Comparison of ENCODE assay signal across 8 cellular contexts in the genomic region with DNA sequence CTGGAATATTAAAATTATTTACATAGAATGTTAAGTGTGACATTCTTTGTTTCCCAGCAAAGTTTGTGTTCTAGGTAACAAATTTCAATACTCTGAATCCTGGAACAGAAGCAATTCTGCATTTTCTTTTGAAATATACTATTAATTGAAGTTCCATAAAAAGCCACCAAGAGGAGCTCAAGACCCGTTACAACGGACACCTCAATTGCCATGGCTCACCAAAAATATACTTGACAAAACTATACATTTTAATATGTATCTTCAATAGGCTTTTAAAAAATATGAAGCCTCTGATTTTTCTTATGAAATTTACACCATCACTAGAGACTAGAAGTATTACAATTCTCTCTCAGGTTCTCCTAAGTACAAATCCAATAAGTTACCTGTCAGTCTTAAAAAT.
DNase-seq lines count a peak whose midpoint lies in the region; ATAC-seq and TF ChIP-seq lines count a peak whose summit lies in the region.

No MANE protein-coding gene starts in this region.

- H3K4me3 Mint-ChIP-seq in nephron progenitor cell: no peak overlapping the region

- no peaks in the 10 kb centered on the region for H4K20me1 ChIP-seq in MM.1S (ENCODE audit: insufficient read depth, low read length)

- H3K27ac Mint-ChIP-seq in nephron progenitor cell: no peak overlapping the region

- H3K9me3 Mint-ChIP-seq in nephron progenitor cell: no peaks in the 10 kb centered on the region

- H3K79me2 ChIP-seq in MM.1S (ENCODE audit: low read length): no peaks in the 10 kb centered on the region

- TF ChIP-seq POLR2A in ovary (IDR thresholded peaks at IDR 0.05): no peak

- H3K9me2 ChIP-seq in MM.1S (replicated peaks; ENCODE audit: insufficient read depth, low read length): no peaks in the 10 kb centered on the region

- H3K27ac ChIP-seq in MM.1S (ENCODE audit: low read length) (no peak overlapping the region), brain microvascular endothelial cell (no peak overlapping the region), ovary (no peak overlapping the region)

- TF ChIP-seq EP300 in ovary (IDR thresholded peaks at IDR 0.05): no peak

- WGBS in ovary, 3 donors: 5 to 14% (median 13%) methylated on average over 2 of the region's 2 CpGs

- H2AFZ ChIP-seq in MM.1S (ENCODE audit: low read length): no peak overlapping the region

- no peaks in the 10 kb centered on the region for H3K36me3 ChIP-seq in MM.1S (replicated peaks; ENCODE audit: insufficient read depth, low read length)
- no peaks in the 10 kb centered on the region for H3K36me3 ChIP-seq in brain microvascular endothelial cell (replicated peaks)
- H3K36me3 ChIP-seq in ovary: no peaks in the 10 kb centered on the region

- intact Hi-C loops in ovary (cut with DNase I): no loop called here

- H3K4me3 ChIP-seq in MM.1S (ENCODE audit: low read length) (no peak overlapping the region), brain microvascular endothelial cell (ENCODE audit: low read depth, low read length) (no peak overlapping the region), ovary (no peak overlapping the region)

- peaks cover 9% of the 10 kb centered on the region for H3K36me3 Mint-ChIP-seq in nephron progenitor cell (ENCODE audit: low read depth)

- H3K27me3 Mint-ChIP-seq in nephron progenitor cell (ENCODE audit: low read depth, poor library complexity): peaks cover 3% of the 10 kb centered on the region

- no peak overlapping the region for H3K9ac ChIP-seq in MM.1S (ENCODE audit: low read length)

- no peaks in the 10 kb centered on the region for H3K27me3 ChIP-seq in MM.1S (replicated peaks; ENCODE audit: insufficient read depth, low read length)
- H3K27me3 ChIP-seq in brain microvascular endothelial cell (replicated peaks): no peaks in the 10 kb centered on the region
- H3K27me3 ChIP-seq in ovary: no peaks in the 10 kb centered on the region

- peaks cover 13% of the 10 kb centered on the region for H3F3A ChIP-seq in MM.1S (ENCODE audit: insufficient read depth, low read length)

- ATAC-seq in HG03378 (IDR thresholded peaks at IDR 0.05; ENCODE audit: unreplicated experiment): no peak

- no peak overlapping the region for H3K4me2 ChIP-seq in MM.1S (ENCODE audit: low read depth, low read length)

- DNase-seq in ELR (ENCODE audit: low read depth) (peak; percentile 50), MM.1S (peak; percentile 31), brain microvascular endothelial cell (no peak), nephron progenitor cell (no peak), ovary (no peak), HK-2 (ENCODE audit: unreplicated experiment) (no peak), cortex of kidney (lab: John Stamatoyannopoulos, UW) (no peak)

- TF ChIP-seq CTCF in MM.1S (IDR thresholded peaks at IDR 0.05; ENCODE audit: low read length) (peak; percentile 48), brain microvascular endothelial cell (IDR thresholded peaks at IDR 0.05; ENCODE audit: low read depth, low read length, missing control alignments) (peak; percentile 49), nephron progenitor cell (IDR thresholded peaks at IDR 0.05) (peak; percentile 8), ovary (IDR thresholded peaks at IDR 0.05) (peak in 1 of 3 donors; percentile 27)

- peaks cover 53% of the 10 kb centered on the region for H3K4me1 ChIP-seq in MM.1S (ENCODE audit: low read length)
- H3K4me1 ChIP-seq in ovary (ENCODE audit: insufficient read depth): no peaks in the 10 kb centered on the region

- H3K4me1 Mint-ChIP-seq in nephron progenitor cell: peaks cover 7% of the 10 kb centered on the region

- in situ Hi-C loops in brain microvascular endothelial cell (cut with HindIII; ENCODE audit: low pct_ligation_motif_present, low sequenced_read_pairs): no loop called here

- no peaks in the 10 kb centered on the region for H3K9me3 ChIP-seq in MM.1S (replicated peaks; ENCODE audit: insufficient read depth, low read length)
- H3K9me3 ChIP-seq in ovary: no peaks in the 10 kb centered on the region

Comparison
In these comparisons a context has a peak if more than half of its experiments do, and no peak if none do; other contexts are left out.
1. DNase-seq: peak in ELR (single experiment) and MM.1S (single experiment); none in brain microvascular endothelial cell (single experiment), nephron progenitor cell (single experiment), ovary (0 of 5), HK-2 (single experiment) and cortex of kidney (single experiment).